In the genomic region with DNA sequence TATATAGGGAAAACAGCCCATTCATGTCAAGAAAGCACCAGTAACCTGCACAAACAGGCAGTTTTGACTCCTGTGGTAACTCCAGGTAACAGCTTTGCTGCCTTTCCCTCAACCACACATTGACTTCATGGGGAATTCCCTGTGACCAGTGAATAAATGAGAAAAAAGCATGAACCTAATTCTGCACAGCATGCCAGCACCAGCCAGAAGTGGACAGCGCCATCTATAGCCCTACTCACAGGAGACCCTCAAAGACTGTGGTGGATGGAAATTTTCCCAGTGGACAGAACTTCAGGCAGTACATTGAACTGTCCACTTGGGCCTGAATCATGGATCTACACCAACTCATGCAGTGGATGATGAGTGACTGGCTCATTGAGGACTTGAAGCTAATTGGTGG, we compare ENCODE assay signal across 17 cellular contexts.
A peak's percentile ranks its signal among the peaks of the same experiment; 100 is the strongest.
DNase-seq lines count a peak whose midpoint lies in the region; ATAC-seq and TF ChIP-seq lines count a peak whose summit lies in the region.
"Had no signal": no experiment of that assay in that cellular context is flagged by ENCODE, and none has a peak within 500 bp of the region (broad histone marks: within the 10 kb centered on the region; RNA-seq: fewer than 3 reads in every experiment).

No MANE protein-coding gene starts in this region.

- TF ChIP-seq CTCF in MCF 10A (IDR thresholded peaks at IDR 0.05; ENCODE audit: unreplicated experiment) (no peak), breast epithelium (IDR thresholded peaks at IDR 0.05) (no peak), endodermal cell (conservative IDR thresholded peaks at IDR 0.05) (peak; percentile 55)

- H3K27ac Mint-ChIP-seq in MCF 10A (ENCODE audit: low read depth, unreplicated experiment) (no peak overlapping the region), endodermal cell (no peak overlapping the region)

- H3K9ac ChIP-seq in endodermal cell (ENCODE audit: extremely low read depth, low read length, poor library complexity, severe bottlenecking), result no peak overlapping the region
- H3K9ac ChIP-seq: KMS-11 had no signal

- intact Hi-C loops in MCF 10A (cut with micrococcal nuclease) (no loop called here), breast epithelium (cut with DNase I; ENCODE audit: low total_unique reads) (no loop called here)

- H3K36me3 Mint-ChIP-seq in MCF 10A (ENCODE audit: insufficient read depth, unreplicated experiment) (peaks cover 3% of the 10 kb centered on the region), endodermal cell (ENCODE audit: low read depth) (no peaks in the 10 kb centered on the region)

- peaks cover 13% of the 10 kb centered on the region for H3K27me3 Mint-ChIP-seq in MCF 10A (ENCODE audit: insufficient read depth, unreplicated experiment)
- H3K27me3 Mint-ChIP-seq in endodermal cell (ENCODE audit: insufficient read depth), result peaks cover 7% of the 10 kb centered on the region

- H3K27me3 ChIP-seq in breast epithelium, result peaks cover 0 to 6% of the 10 kb centered on the region in 2 donors
- peaks cover 30% of the 10 kb centered on the region for H3K27me3 ChIP-seq in endodermal cell (ENCODE audit: control insufficient read depth, insufficient read depth, low read length, poor library complexity, severe bottlenecking)

- no peaks in the 10 kb centered on the region for H3K9me3 Mint-ChIP-seq in MCF 10A (ENCODE audit: unreplicated experiment)
- no peaks in the 10 kb centered on the region for H3K9me3 Mint-ChIP-seq in endodermal cell

- DNase-seq in MCF 10A (ENCODE audit: unreplicated experiment) (peak; percentile 27), breast epithelium (ENCODE audit: low spot score in 2 of 2) (no peak), NCI-H82 (lab: John Stamatoyannopoulos, UW) (peak; percentile 14), endodermal cell (peak; percentile 56), islet precursor cell (no peak), activated T-cell treated with anti-CD3 and anti-CD28 coated beads for 4 hours (no peak)
- DNase-seq in activated CD4-positive, alpha-beta T cell treated with anti-CD3 and anti-CD28 coated beads, Interleukin-2, amount 50 U/mL, for 48 hours, result no peak
- DNase-seq: activated CD4-positive, alpha-beta T cell treated with anti-CD3 and anti-CD28 coated beads, Interleukin-2, amount 50 U/mL, for 1 hour; DMS153; gastrocnemius medialis; NCI-H2029; PC-9; posterior cingulate gyrus; T-helper 2 cell; trophoblast cell had no signal

- H3K4me3 ChIP-seq in breast epithelium (no peak overlapping the region), endodermal cell (ENCODE audit: low read length) (no peak overlapping the region)
- H3K4me3 ChIP-seq: gastrocnemius medialis, PC-9 had no signal

- TF ChIP-seq POLR2A in breast epithelium (IDR thresholded peaks at IDR 0.05), result no peak

- H3K27ac ChIP-seq in breast epithelium, result no peak overlapping the region
- no peak overlapping the region for H3K27ac ChIP-seq in endodermal cell (ENCODE audit: low read depth, low read length)
- H3K27ac ChIP-seq: gastrocnemius medialis, KMS-11, PC-9 had no signal

- no peak for ATAC-seq in HG02981 (IDR thresholded peaks at IDR 0.05; ENCODE audit: unreplicated experiment)
- ATAC-seq: gastrocnemius medialis had no signal

- H3K4me3 Mint-ChIP-seq in MCF 10A (ENCODE audit: unreplicated experiment) (no peak overlapping the region), endodermal cell (no peak overlapping the region)

- H3K4me1 ChIP-seq in breast epithelium, result no peaks in the 10 kb centered on the region
- peaks cover 5% of the 10 kb centered on the region for H3K4me1 ChIP-seq in endodermal cell (ENCODE audit: control insufficient read depth, insufficient read depth, low read length)
- H3K4me1 ChIP-seq: gastrocnemius medialis had no signal

- CTCF ChIA-PET in MCF 10A (lab: Yijun Ruan, JAX), result interaction anchor here (0.9 to 1.3 kb wide), 2 partner anchors 9 to 218 kb away, joined by 3 read pairs; no protein-coding TSS in a partner anchor

- H3K9me3 ChIP-seq in breast epithelium, result no peaks in the 10 kb centered on the region
- H3K9me3 ChIP-seq in endodermal cell (ENCODE audit: control insufficient read depth, low read length), result no peaks in the 10 kb centered on the region
- H3K9me3 ChIP-seq: gastrocnemius medialis had no signal

- peaks cover 19% of the 10 kb centered on the region for H3K4me1 Mint-ChIP-seq in MCF 10A (ENCODE audit: insufficient read depth, unreplicated experiment)
- peaks cover 9% of the 10 kb centered on the region for H3K4me1 Mint-ChIP-seq in endodermal cell

- H3K36me3 ChIP-seq in breast epithelium (no peaks in the 10 kb centered on the region), endodermal cell (ENCODE audit: control insufficient read depth, insufficient read depth, low read length) (no peaks in the 10 kb centered on the region)
- H3K36me3 ChIP-seq: gastrocnemius medialis had no signal

- POLR2A ChIA-PET in MCF 10A (lab: Yijun Ruan, JAX), result no interaction called here

- no TSS peak for BruUV-seq in MCF 10A (replicated peaks; lab: Mats Ljungman, UMichigan)

- WGBS in endodermal cell (ENCODE audit: insufficient coverage in 1 of 2, insufficient read length in 1 of 2), 2 experiments, result 89% methylated on average over 1 of the region's 1 CpG; no CpG with 5 or more reads in 1 of the 2 experiments

Comparison
In these comparisons a context has a peak if more than half of its experiments do, and no peak if none do; other contexts are left out.
1. DNase-seq: peak in MCF 10A (single experiment), NCI-H82 (single experiment) and endodermal cell (single experiment); none in breast epithelium (0 of 2), islet precursor cell (single experiment), activated CD4-positive, alpha-beta T cell treated with anti-CD3 and anti-CD28 coated beads, Interleukin-2, amount 50 U/mL, for 48 hours (0 of 2) and activated T-cell treated with anti-CD3 and anti-CD28 coated beads for 4 hours (single experiment).